Comparison of ENCODE assay signal across 8 cellular contexts in genomic region chr10:12957081-12957480, GRCh38. TPM values are rescaled to one million over a fixed set of nuclear protein-coding genes. Genes with fewer than 3 reads are reported as not detected.
"Had no signal": no experiment of that assay in that cellular context is flagged by ENCODE, and none has a peak within 500 bp of the region (broad histone marks: within the 10 kb centered on the region; RNA-seq: fewer than 3 reads in every experiment).

No MANE protein-coding gene starts in this region.

- H3K27ac ChIP-seq: GM23248, HL-60 had no signal

- DNase-seq: GM23248, GOT3, H7, KBM-7 had no signal

- H3K36me3 Mint-ChIP-seq: IgD-negative memory B cell had no signal

- H3K9me3 ChIP-seq: HAP-1 had no signal

- H3K4me3 Mint-ChIP-seq: IgD-negative memory B cell had no signal

- H3K4me1 Mint-ChIP-seq: IgD-negative memory B cell had no signal

- H3K4me1 ChIP-seq: HAP-1 had no signal

- H3K27ac Mint-ChIP-seq: IgD-negative memory B cell had no signal

- H3K36me3 ChIP-seq: HAP-1 had no signal

- H3K4me3 ChIP-seq: GM23248, HAP-1 had no signal

RNA-seq across cellular contexts. Expression of gene CCDC3, which starts 44.4 kb away (rescaled TPM):
- total RNA-seq: GM23248, HepG2 had no signal
